ENCODE assay signal across 8 cellular contexts in the genomic region with DNA sequence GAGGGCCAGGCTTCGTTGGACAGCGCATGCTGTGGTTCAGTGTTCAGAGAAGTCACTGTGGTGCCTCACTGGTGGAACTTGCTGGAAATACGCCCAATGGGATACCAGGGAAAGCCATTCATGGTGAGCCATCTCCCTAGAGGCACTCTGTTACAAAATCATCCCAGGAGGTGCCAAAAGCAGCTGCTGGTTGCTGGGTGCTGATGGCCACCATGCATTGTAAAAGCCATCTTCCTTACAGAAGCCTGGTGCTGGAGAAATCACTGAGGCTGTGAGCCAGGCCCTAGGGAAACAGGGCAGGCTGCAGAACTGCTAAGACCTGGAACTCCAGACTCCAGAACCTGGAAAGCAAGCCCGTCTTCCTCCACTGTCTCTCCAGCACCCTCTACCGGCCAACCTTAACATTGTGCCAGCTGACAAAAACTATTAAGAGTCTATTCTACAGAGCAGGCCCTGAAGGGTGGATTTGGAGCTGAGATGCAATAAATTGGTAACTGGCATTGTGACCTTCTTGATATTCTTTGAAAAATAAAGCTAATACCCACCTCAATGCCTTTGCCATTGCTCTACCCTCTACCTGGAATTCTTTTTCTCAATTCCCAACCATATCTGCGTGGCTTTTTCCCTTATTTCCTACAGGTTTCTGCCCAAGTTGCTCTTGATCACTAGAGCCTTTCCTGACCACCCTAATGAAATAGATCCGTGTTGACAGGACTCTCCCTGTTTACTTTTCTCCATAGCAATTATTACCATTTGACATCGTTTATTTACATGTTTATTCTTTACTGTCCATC. TPM values are rescaled to one million over a fixed set of nuclear protein-coding genes. Genes with fewer than 3 reads are reported as not detected.
A peak's percentile ranks its signal among the peaks of the same experiment; 100 is the strongest.
DNase-seq lines count a peak whose midpoint lies in the region; ATAC-seq, FAIRE-seq and TF ChIP-seq lines count a peak whose summit lies in the region.

No MANE protein-coding gene starts in this region.

- in situ Hi-C loops in ACHN (cut with HindIII; ENCODE audit: low pct_ligation_motif_present, low pct_unique_long_range_greater_than_20kb, low sequenced_read_pairs), result no loop called here

- no peak overlapping the region for H3K27ac Mint-ChIP-seq in activated B cell treated with CpG ODN at 0.5 μM for 24 hours

- FAIRE-seq in GM19239 (lab: Jason Lieb, UNC), result no peak

- TF ChIP-seq CTCF in activated B cell treated with CpG ODN at 0.5 μM for 24 hours (IDR thresholded peaks at IDR 0.05), result no peak

- peaks cover 6% of the 10 kb centered on the region for H3K36me3 Mint-ChIP-seq in activated B cell treated with CpG ODN at 0.5 μM for 24 hours (ENCODE audit: low read depth)

- intact Hi-C loops in activated B cell treated with CpG ODN at 0.5 μM for 24 hours (cut with micrococcal nuclease), result loop anchor here (1.0 to 5.0 kb wide), 2 partner anchors 101 to 675 kb away; no protein-coding TSS in a partner anchor

- no peaks in the 10 kb centered on the region for H3K27me3 Mint-ChIP-seq in activated B cell treated with CpG ODN at 0.5 μM for 24 hours

- ATAC-seq in activated B cell treated with CpG ODN at 0.5 μM for 24 hours (ENCODE audit: low read depth), result peak; percentile 54
- no peak for ATAC-seq in HG02571 (IDR thresholded peaks at IDR 0.05; ENCODE audit: unreplicated experiment)

- POLR2A ChIA-PET in activated B cell treated with CpG ODN at 0.5 μM for 24 hours (lab: Charles Lee), result interaction anchor here (0.7 to 1.9 kb wide), 2 partner anchors 245 to 263 kb away, joined by 4 read pairs; no protein-coding TSS in a partner anchor

- H3K9me3 Mint-ChIP-seq in activated B cell treated with CpG ODN at 0.5 μM for 24 hours, result peaks cover under 1% of the 10 kb centered on the region

- peaks cover 2% of the 10 kb centered on the region for H3K4me1 Mint-ChIP-seq in activated B cell treated with CpG ODN at 0.5 μM for 24 hours

- DNase-seq in ACHN, result peak; percentile 65
- DNase-seq in GM19239 (ENCODE audit: insufficient read length, low spot score), result peak; percentile 29
- peak; percentile 77 for DNase-seq in NCI-H2196 (lab: John Stamatoyannopoulos, UW; ENCODE audit: unreplicated experiment)
- DNase-seq in activated B cell treated with CpG ODN at 0.5 μM for 24 hours, result peak; percentile 23
- DNase-seq in caudate nucleus (lab: John Stamatoyannopoulos, UW), result peak in 52 of 61 donors; percentile 7 to 80 (median 42)
- DNase-seq in kidney glomerular epithelial cell (lab: John Stamatoyannopoulos, UW), result peak; percentile 53
- peak; percentile 62 for DNase-seq in stimulated activated CD4-positive, alpha-beta T cell treated with anti-CD3 and anti-CD28 coated beads, Interleukin-4, amount 100 ng/mL, for 1 hour

- CTCF ChIA-PET in activated B cell treated with CpG ODN at 0.5 μM for 24 hours (lab: Charles Lee), result interaction anchor here (0.7 to 5.0 kb wide), 17 partner anchors 9 to 688 kb away, joined by 3 to 71 read pairs (median 3); no protein-coding TSS in a partner anchor

- no peak overlapping the region for H3K27ac ChIP-seq in caudate nucleus (ENCODE audit: low read depth, low read length)

- no peak overlapping the region for H3K4me3 Mint-ChIP-seq in activated B cell treated with CpG ODN at 0.5 μM for 24 hours

RNA-seq across cellular contexts. Expression of gene SNRPB, which starts 18.5 kb away (rescaled TPM):
- total RNA-seq in activated B cell treated with CpG ODN at 0.5 μM for 24 hours, result 215 and 234 TPM in 2 replicates

RNA-seq across cellular contexts. Expression of gene ZNF343, which starts 56.6 kb away (rescaled TPM):
- total RNA-seq in activated B cell treated with CpG ODN at 0.5 μM for 24 hours, result 14.8 and 16.6 TPM in 2 replicates

Comparison
In these comparisons a context has a peak if more than half of its experiments do, and no peak if none do; other contexts are left out.
1. DNase-seq: peak in every context shown above with its lines; median percentile 77 in NCI-H2196; 65 in ACHN; 62 in stimulated activated CD4-positive, alpha-beta T cell treated with anti-CD3 and anti-CD28 coated beads, Interleukin-4, amount 100 ng/mL, for 1 hour; 53 in kidney glomerular epithelial cell; 42 in caudate nucleus; 29 in GM19239; 23 in activated B cell treated with CpG ODN at 0.5 μM for 24 hours.